Comparison of ENCODE assay signal across 8 cellular contexts in genomic region chr12:98743362-98743953, GRCh38.
DNase-seq lines count a peak whose midpoint lies in the region; ATAC-seq and TF ChIP-seq lines count a peak whose summit lies in the region.

No MANE protein-coding gene starts in this region.

- no peak overlapping the region for H3K27ac Mint-ChIP-seq in CD4-positive, CD25-positive, alpha-beta regulatory T cell
- peak overlapping the region; percentile 60 for H3K27ac Mint-ChIP-seq in activated CD4-positive, alpha-beta memory T cell treated with anti-CD3 and anti-CD28 coated beads, Interleukin-2, amount 10 ng/mL, durations not matched to agents 7 days and 5 days

- peak; percentile 45 to 55 for ATAC-seq in CD4-positive, CD25-positive, alpha-beta regulatory T cell (ENCODE audit: low read depth in 2 of 2)
- peak; percentile 50 for ATAC-seq in GM19328 (IDR thresholded peaks at IDR 0.05; ENCODE audit: unreplicated experiment)
- ATAC-seq in left colon: peak; percentile 49
- ATAC-seq in HG03135 (IDR thresholded peaks at IDR 0.05; ENCODE audit: unreplicated experiment): no peak
- ATAC-seq in gastrocnemius medialis: no peak

- DNase-seq in CD4-positive, CD25-positive, alpha-beta regulatory T cell: peak; percentile 27 to 57 (median 38)
- DNase-seq in KBM-7 (peak; percentile 52), left colon (peak in 1 of 2 donors; percentile 26), vagina (ENCODE audit: extremely low spot score in 2 of 2) (no peak), gastrocnemius medialis (no peak)
- peak; percentile 63 for DNase-seq in activated CD4-positive, alpha-beta memory T cell treated with anti-CD3 and anti-CD28 coated beads, Interleukin-2, amount 10 ng/mL, durations not matched to agents 7 days and 5 days

- no peaks in the 10 kb centered on the region for H3K9me3 Mint-ChIP-seq in CD4-positive, CD25-positive, alpha-beta regulatory T cell
- no peaks in the 10 kb centered on the region for H3K9me3 Mint-ChIP-seq in activated CD4-positive, alpha-beta memory T cell treated with anti-CD3 and anti-CD28 coated beads, Interleukin-2, amount 10 ng/mL, durations not matched to agents 7 days and 5 days

- POLR2A ChIA-PET in activated CD4-positive, alpha-beta memory T cell treated with anti-CD3 and anti-CD28 coated beads, Interleukin-2, amount 10 ng/mL, durations not matched to agents 7 days and 5 days (lab: Charles Lee): interaction anchor here (1.4 to 1.6 kb wide), 2 partner anchors 10 to 23 kb away, joined by 3 to 7 read pairs; no protein-coding TSS in a partner anchor

- no peaks in the 10 kb centered on the region for H3K36me3 Mint-ChIP-seq in CD4-positive, CD25-positive, alpha-beta regulatory T cell
- no peaks in the 10 kb centered on the region for H3K36me3 Mint-ChIP-seq in activated CD4-positive, alpha-beta memory T cell treated with anti-CD3 and anti-CD28 coated beads, Interleukin-2, amount 10 ng/mL, durations not matched to agents 7 days and 5 days (ENCODE audit: low read depth)

- CTCF ChIA-PET in activated CD4-positive, alpha-beta memory T cell treated with anti-CD3 and anti-CD28 coated beads, Interleukin-2, amount 10 ng/mL, durations not matched to agents 7 days and 5 days (lab: Charles Lee): interaction anchor here (0.6 to 1.7 kb wide), 8 partner anchors 9 to 256 kb away, joined by 3 to 13 read pairs (median 6); no protein-coding TSS in a partner anchor

- in situ Hi-C loops in KBM-7 (cut with MboI; ENCODE audit: low pct_unique_long_range_greater_than_20kb, low sequenced_read_pairs) (no loop called here), gastrocnemius medialis (cut with MboI; ENCODE audit: low sequenced_read_pairs in 4 of 4) (loop anchor here in 1 of 4 donors (25.0 kb wide), 2 partner anchors 94 to 244 kb away; no protein-coding TSS in a partner anchor)

- H3K4me1 ChIP-seq in CD4-positive, CD25-positive, alpha-beta regulatory T cell (ENCODE audit: control insufficient read depth, insufficient read depth, low read length, poor library complexity, severe bottlenecking): peaks cover 13% of the 10 kb centered on the region
- peaks cover 12% of the 10 kb centered on the region for H3K4me1 ChIP-seq in vagina
- peaks cover 0 to 3% of the 10 kb centered on the region in 2 donors for H3K4me1 ChIP-seq in gastrocnemius medialis

- no peaks in the 10 kb centered on the region for H3K36me3 ChIP-seq in CD4-positive, CD25-positive, alpha-beta regulatory T cell (ENCODE audit: control insufficient read depth, insufficient read depth, low read length)
- H3K36me3 ChIP-seq in vagina (no peaks in the 10 kb centered on the region), gastrocnemius medialis (no peaks in the 10 kb centered on the region)

- peak overlapping the region; percentile 49 for H3K27ac ChIP-seq in CD4-positive, CD25-positive, alpha-beta regulatory T cell (ENCODE audit: insufficient read depth, low read length, poor library complexity, severe bottlenecking)
- H3K27ac ChIP-seq in vagina (no peak overlapping the region), gastrocnemius medialis (no peak overlapping the region)

- intact Hi-C loops in left colon (cut with DNase I, micrococcal nuclease) (no loop called here), vagina (cut with DNase I) (no loop called here), gastrocnemius medialis (cut with DNase I; ENCODE audit: low total_unique reads) (no loop called here)

- no peak for TF ChIP-seq POLR2A in vagina (IDR thresholded peaks at IDR 0.05)
- no peak for TF ChIP-seq POLR2A in gastrocnemius medialis (IDR thresholded peaks at IDR 0.05)

- peak overlapping the region; percentile 72 for H3K4me3 ChIP-seq in CD4-positive, CD25-positive, alpha-beta regulatory T cell (ENCODE audit: low read depth, low read length)
- no peak overlapping the region for H3K4me3 ChIP-seq in vagina
- no peak overlapping the region for H3K4me3 ChIP-seq in gastrocnemius medialis

- peaks cover 4 to 39% (median 22%) of the 10 kb centered on the region in 4 donors for H3K4me1 Mint-ChIP-seq in CD4-positive, CD25-positive, alpha-beta regulatory T cell
- peaks cover 48% of the 10 kb centered on the region for H3K4me1 Mint-ChIP-seq in activated CD4-positive, alpha-beta memory T cell treated with anti-CD3 and anti-CD28 coated beads, Interleukin-2, amount 10 ng/mL, durations not matched to agents 7 days and 5 days

- H3K27me3 ChIP-seq in CD4-positive, CD25-positive, alpha-beta regulatory T cell (ENCODE audit: control insufficient read depth, insufficient read depth, low read length): no peaks in the 10 kb centered on the region
- no peaks in the 10 kb centered on the region for H3K27me3 ChIP-seq in vagina
- peaks cover 0 to 5% (median 0%) of the 10 kb centered on the region in 3 donors for H3K27me3 ChIP-seq in gastrocnemius medialis

- H3K4me3 Mint-ChIP-seq in CD4-positive, CD25-positive, alpha-beta regulatory T cell: peak overlapping the region; percentile 47 to 57 (median 51)
- H3K4me3 Mint-ChIP-seq in activated CD4-positive, alpha-beta memory T cell treated with anti-CD3 and anti-CD28 coated beads, Interleukin-2, amount 10 ng/mL, durations not matched to agents 7 days and 5 days: no peak overlapping the region

- H3K27me3 Mint-ChIP-seq in CD4-positive, CD25-positive, alpha-beta regulatory T cell: peaks cover 9% of the 10 kb centered on the region
- H3K27me3 Mint-ChIP-seq in activated CD4-positive, alpha-beta memory T cell treated with anti-CD3 and anti-CD28 coated beads, Interleukin-2, amount 10 ng/mL, durations not matched to agents 7 days and 5 days: peaks cover 11% of the 10 kb centered on the region

- TF ChIP-seq CTCF in vagina (IDR thresholded peaks at IDR 0.05) (no peak), gastrocnemius medialis (IDR thresholded peaks at IDR 0.05 in 4 of 5, conservative IDR thresholded peaks at IDR 0.05 in 1 of 5) (no peak)

- H3K9me3 ChIP-seq in CD4-positive, CD25-positive, alpha-beta regulatory T cell (ENCODE audit: control insufficient read depth in 2 of 2, low read length in 2 of 2): no peaks in the 10 kb centered on the region
- H3K9me3 ChIP-seq in vagina (no peaks in the 10 kb centered on the region), gastrocnemius medialis (no peaks in the 10 kb centered on the region)

Comparison
In these comparisons a context has a peak if more than half of its experiments do, and no peak if none do; other contexts are left out.
1. ATAC-seq: peak in CD4-positive, CD25-positive, alpha-beta regulatory T cell (2 of 2), GM19328 (single experiment) and left colon (single experiment); none in HG03135 (single experiment) and gastrocnemius medialis (0 of 2).
2. DNase-seq: peak in CD4-positive, CD25-positive, alpha-beta regulatory T cell (3 of 3), KBM-7 (single experiment) and activated CD4-positive, alpha-beta memory T cell treated with anti-CD3 and anti-CD28 coated beads, Interleukin-2, amount 10 ng/mL, durations not matched to agents 7 days and 5 days (single experiment); none in vagina (0 of 2) and gastrocnemius medialis (0 of 2).